Comparison of ENCODE assay signal across 22 cellular contexts in the genomic region with DNA sequence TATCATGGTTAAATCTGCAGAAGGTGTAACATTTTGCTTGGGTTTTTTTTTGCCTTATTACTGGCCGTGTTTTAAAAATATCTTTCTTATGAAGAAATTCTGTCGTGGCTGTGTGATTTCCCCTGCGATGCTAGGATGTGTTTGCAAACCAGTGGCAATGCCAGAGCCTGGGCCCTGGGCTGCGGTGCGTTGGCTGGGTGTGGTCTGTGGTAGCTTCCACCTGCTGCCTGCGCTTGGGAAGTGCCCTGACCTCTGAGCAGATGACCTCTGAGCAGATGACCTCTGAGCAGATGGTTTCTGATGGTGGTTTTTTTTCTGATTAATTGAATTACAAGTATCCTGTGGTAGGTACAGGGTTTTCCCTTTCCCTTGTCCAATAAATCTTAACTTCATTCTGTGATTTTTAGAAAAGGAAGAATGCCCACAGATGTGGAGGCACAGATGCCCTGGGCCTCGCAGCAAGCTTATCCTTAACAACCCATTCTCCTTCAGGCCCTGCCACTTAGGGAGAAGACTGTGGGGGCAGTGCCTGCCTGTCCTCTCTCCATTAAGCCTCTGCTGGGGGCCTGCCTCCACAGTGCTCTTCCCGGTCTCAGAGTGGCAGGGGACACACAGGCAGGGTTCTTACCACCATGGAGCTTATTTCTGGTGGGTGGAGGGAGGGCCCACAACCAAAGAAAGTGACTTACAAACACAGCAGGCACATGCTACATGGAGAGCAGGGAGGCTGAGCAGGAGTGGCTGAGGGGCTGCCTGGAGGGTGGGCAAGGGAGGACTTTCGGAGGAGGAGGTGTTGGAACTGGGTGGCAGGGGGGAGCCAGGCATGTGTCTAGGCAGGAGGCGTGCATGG.
"Had no signal": no experiment of that assay in that cellular context is flagged by ENCODE, and none has a peak within 500 bp of the region (broad histone marks: within the 10 kb centered on the region; RNA-seq: fewer than 3 reads in every experiment).

No MANE protein-coding gene starts in this region.

- FAIRE-seq: islet of Langerhans, TTC549 had no signal

- H3K79me2 ChIP-seq: hepatocyte had no signal

- ATAC-seq: activated CD8-positive, alpha-beta memory T cell treated with anti-CD3 and anti-CD28 coated beads, Interleukin-2, amount 10 ng/mL, durations not matched to agents 7 days and 5 days; effector memory CD8-positive, alpha-beta T cell; mucosa of descending colon; naive thymus-derived CD8-positive, alpha-beta T cell; WTC11 had no signal

- H3K4me2 ChIP-seq: hepatocyte had no signal

- H3K27me3 Mint-ChIP-seq: brain; stimulated activated naive CD8-positive, alpha-beta T cell treated with anti-CD3 and anti-CD28 coated beads, Interleukin-15, Interleukin-2, amounts not matched to agents 100 ng/mL and 50 ng/mL, for 24 hours had no signal

- H3K4me3 Mint-ChIP-seq: activated CD4-positive, alpha-beta memory T cell treated with anti-CD3 and anti-CD28 coated beads, Interleukin-2, amount 10 ng/mL, durations not matched to agents 7 days and 5 days; activated CD8-positive, alpha-beta memory T cell treated with anti-CD3 and anti-CD28 coated beads, Interleukin-2, amount 10 ng/mL, durations not matched to agents 7 days and 5 days; activated naive CD4-positive, alpha-beta T cell treated with anti-CD3 and anti-CD28 coated beads for 36 hours; effector memory CD8-positive, alpha-beta T cell; naive thymus-derived CD8-positive, alpha-beta T cell; stimulated activated naive CD8-positive, alpha-beta T cell treated with anti-CD3 and anti-CD28 coated beads, Interleukin-15, Interleukin-2, amounts not matched to agents 100 ng/mL and 50 ng/mL, for 24 hours; WTC11 had no signal

- H2AFZ ChIP-seq: hepatocyte had no signal

- DNase-seq: activated CD4-positive, alpha-beta memory T cell treated with anti-CD3 and anti-CD28 coated beads, Interleukin-2, amount 10 ng/mL, durations not matched to agents 7 days and 5 days; activated CD4-positive, alpha-beta T cell treated with anti-CD3 and anti-CD28 coated beads for 4 hours; activated CD8-positive, alpha-beta memory T cell treated with anti-CD3 and anti-CD28 coated beads, Interleukin-2, amount 10 ng/mL, durations not matched to agents 7 days and 5 days; activated naive CD4-positive, alpha-beta T cell treated with anti-CD3 and anti-CD28 coated beads for 36 hours; activated T-cell treated with anti-CD3 and anti-CD28 coated beads, Interleukin-2, amount 50 U/mL, for 1 hour; effector memory CD8-positive, alpha-beta T cell; foreskin fibroblast; mesenchymal stem cell; naive thymus-derived CD8-positive, alpha-beta T cell; stimulated activated CD4-positive, alpha-beta T cell treated with anti-CD3 and anti-CD28 coated beads, Interleukin-2, amount 100 ng/mL, for 24 hours; T-helper 2 cell; transverse colon had no signal

- H3K4me3 ChIP-seq: hepatocyte, mucosa of descending colon, suprapubic skin, transverse colon, vagina had no signal

- H3K36me3 ChIP-seq: suprapubic skin, transverse colon, vagina had no signal

- H3K27me3 ChIP-seq: hepatocyte, transverse colon, vagina had no signal

- H3K4me1 Mint-ChIP-seq: WTC11 had no signal

- H3K27ac ChIP-seq: hepatocyte, suprapubic skin, transverse colon, vagina had no signal

- H3K9me3 ChIP-seq: mucosa of descending colon, suprapubic skin, transverse colon, vagina had no signal

- H3K4me1 ChIP-seq: suprapubic skin, transverse colon, vagina had no signal

- H3K36me3 Mint-ChIP-seq: activated CD8-positive, alpha-beta memory T cell treated with anti-CD3 and anti-CD28 coated beads, Interleukin-2, amount 10 ng/mL, durations not matched to agents 7 days and 5 days; brain; naive thymus-derived CD8-positive, alpha-beta T cell; WTC11 had no signal

- H3K27ac Mint-ChIP-seq: activated CD4-positive, alpha-beta memory T cell treated with anti-CD3 and anti-CD28 coated beads, Interleukin-2, amount 10 ng/mL, durations not matched to agents 7 days and 5 days; activated CD8-positive, alpha-beta memory T cell treated with anti-CD3 and anti-CD28 coated beads, Interleukin-2, amount 10 ng/mL, durations not matched to agents 7 days and 5 days; activated naive CD4-positive, alpha-beta T cell treated with anti-CD3 and anti-CD28 coated beads for 36 hours; activated T-helper 2 cell treated with anti-CD3 and anti-CD28 coated beads, Interferon-gamma antibody, Interleukin-2, Interleukin-4, amounts not matched to agents 10 μg/mL and 5 μg/mL and 100 μg/mL, durations not matched to agents 14 hours and 24 hours and 36 hours; stimulated activated naive CD8-positive, alpha-beta T cell treated with anti-CD3 and anti-CD28 coated beads, Interleukin-15, Interleukin-2, amounts not matched to agents 100 ng/mL and 50 ng/mL, for 24 hours had no signal

- H3K9me3 Mint-ChIP-seq: activated CD4-positive, alpha-beta memory T cell treated with anti-CD3 and anti-CD28 coated beads, Interleukin-2, amount 10 ng/mL, durations not matched to agents 7 days and 5 days; activated naive CD4-positive, alpha-beta T cell treated with anti-CD3 and anti-CD28 coated beads for 36 hours; activated T-helper 2 cell treated with anti-CD3 and anti-CD28 coated beads, Interferon-gamma antibody, Interleukin-2, Interleukin-4, amounts not matched to agents 10 μg/mL and 5 μg/mL and 100 μg/mL, durations not matched to agents 14 hours and 24 hours and 36 hours; brain; effector memory CD8-positive, alpha-beta T cell; naive thymus-derived CD8-positive, alpha-beta T cell; stimulated activated naive CD8-positive, alpha-beta T cell treated with anti-CD3 and anti-CD28 coated beads, Interleukin-15, Interleukin-2, amounts not matched to agents 100 ng/mL and 50 ng/mL, for 24 hours; WTC11 had no signal
